ENCODE assay signal across 16 cellular contexts in genomic region chr2:44462934-44463849, GRCh38.
"Had no signal": no experiment of that assay in that cellular context is flagged by ENCODE, and none has a peak within 500 bp of the region (broad histone marks: within the 10 kb centered on the region; RNA-seq: fewer than 3 reads in every experiment).

No MANE protein-coding gene starts in this region.

- H3K27ac ChIP-seq: esophagus muscularis mucosa, left ventricle myocardium inferior, transverse colon had no signal

- H3K27me3 ChIP-seq: esophagus muscularis mucosa, transverse colon had no signal

- FAIRE-seq: bronchial epithelial cell, endometrium, kidney had no signal

- H3K27me3 Mint-ChIP-seq: activated CD4-positive, alpha-beta memory T cell treated with anti-CD3 and anti-CD28 coated beads, Interleukin-2, amount 10 ng/mL, durations not matched to agents 7 days and 5 days; activated CD4-positive, alpha-beta T cell treated with anti-CD3 and anti-CD28 coated beads for 36 hours had no signal

- H3K4me3 ChIP-seq: esophagus muscularis mucosa, left ventricle myocardium inferior, transverse colon had no signal

- DNase-seq: activated CD4-positive, alpha-beta memory T cell treated with anti-CD3 and anti-CD28 coated beads, Interleukin-2, amount 10 ng/mL, durations not matched to agents 7 days and 5 days; activated CD4-positive, alpha-beta T cell treated with anti-CD3 and anti-CD28 coated beads for 36 hours; activated naive CD4-positive, alpha-beta T cell; aorta; glutamatergic neuron; kidney; left ventricle myocardium inferior; nephron progenitor cell; stimulated activated CD4-positive, alpha-beta T cell treated with anti-CD3 and anti-CD28 coated beads, Interleukin-2, amount 100 ng/mL, for 24 hours; stimulated activated naive CD4-positive, alpha-beta T cell; substantia nigra; T1000; transverse colon had no signal

- H3K27ac Mint-ChIP-seq: activated CD4-positive, alpha-beta memory T cell treated with anti-CD3 and anti-CD28 coated beads, Interleukin-2, amount 10 ng/mL, durations not matched to agents 7 days and 5 days; activated CD4-positive, alpha-beta T cell treated with anti-CD3 and anti-CD28 coated beads for 36 hours; nephron progenitor cell had no signal

- H3K4me1 ChIP-seq: esophagus muscularis mucosa, transverse colon had no signal

- H3K4me1 Mint-ChIP-seq: activated CD4-positive, alpha-beta memory T cell treated with anti-CD3 and anti-CD28 coated beads, Interleukin-2, amount 10 ng/mL, durations not matched to agents 7 days and 5 days; activated CD4-positive, alpha-beta T cell treated with anti-CD3 and anti-CD28 coated beads for 36 hours; nephron progenitor cell had no signal

- H3K4me3 Mint-ChIP-seq: activated CD4-positive, alpha-beta memory T cell treated with anti-CD3 and anti-CD28 coated beads, Interleukin-2, amount 10 ng/mL, durations not matched to agents 7 days and 5 days; activated CD4-positive, alpha-beta T cell treated with anti-CD3 and anti-CD28 coated beads for 36 hours; nephron progenitor cell had no signal

- H3K36me3 ChIP-seq: esophagus muscularis mucosa, left ventricle myocardium inferior, transverse colon had no signal
